Comparison of ENCODE assay signal across 21 cellular contexts in the genomic region with DNA sequence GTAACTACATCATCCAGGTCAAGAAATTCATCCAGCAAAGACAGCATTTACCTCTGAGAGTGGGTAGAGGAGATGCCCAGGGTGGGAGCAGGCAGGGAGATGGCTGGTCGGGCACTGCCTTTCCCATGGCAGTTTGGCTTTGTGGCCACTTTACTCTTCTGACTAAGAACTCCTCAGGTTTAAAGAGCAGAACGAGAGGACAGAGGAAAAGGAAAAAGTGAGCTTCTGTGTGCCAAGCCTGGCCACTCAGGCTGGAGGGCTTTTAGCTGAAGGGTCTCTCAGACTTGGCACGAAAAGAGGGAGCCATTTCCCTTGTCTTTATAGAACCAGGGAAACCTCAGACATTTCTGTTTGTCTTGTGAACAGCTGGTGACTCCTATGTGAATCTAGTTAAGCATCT. TPM values are rescaled to one million over a fixed set of nuclear protein-coding genes. Genes with fewer than 3 reads are reported as not detected.
A peak's percentile ranks its signal among the peaks of the same experiment; 100 is the strongest.
DNase-seq lines count a peak whose midpoint lies in the region; TF ChIP-seq lines count a peak whose summit lies in the region.
"Had no signal": no experiment of that assay in that cellular context is flagged by ENCODE, and none has a peak within 500 bp of the region (broad histone marks: within the 10 kb centered on the region; RNA-seq: fewer than 3 reads in every experiment).

No MANE protein-coding gene starts in this region.

- no peaks in the 10 kb centered on the region for H3K4me1 ChIP-seq in hepatocyte (ENCODE audit: insufficient read depth)
- H3K4me1 ChIP-seq: Peyer's patch had no signal

- POLR2A ChIA-PET in activated CD4-positive, alpha-beta memory T cell treated with anti-CD3 and anti-CD28 coated beads, Interleukin-2, amount 10 ng/mL, durations not matched to agents 7 days and 5 days (lab: Charles Lee), result no interaction called here

- no peak overlapping the region for H3K27ac Mint-ChIP-seq in activated CD4-positive, alpha-beta memory T cell treated with anti-CD3 and anti-CD28 coated beads, Interleukin-2, amount 10 ng/mL, durations not matched to agents 7 days and 5 days
- H3K27ac Mint-ChIP-seq: CD8-positive, alpha-beta T cell; GM23338; T-cell had no signal

- no peak for TF ChIP-seq CTCF in hepatocyte (IDR thresholded peaks at IDR 0.05; ENCODE audit: poor library complexity)
- TF ChIP-seq CTCF in lower leg skin (IDR thresholded peaks at IDR 0.05), result no peak

- peaks cover 18% of the 10 kb centered on the region for H3K27me3 Mint-ChIP-seq in activated CD4-positive, alpha-beta memory T cell treated with anti-CD3 and anti-CD28 coated beads, Interleukin-2, amount 10 ng/mL, durations not matched to agents 7 days and 5 days

- H3K4me3 ChIP-seq in hepatocyte (no peak overlapping the region), lower leg skin (ENCODE audit: low read depth, poor library complexity, severe bottlenecking) (no peak overlapping the region)
- H3K4me3 ChIP-seq: BLaER1 treated with 17β-estradiol and CSF1 and Interleukin-3, amounts not matched to agents 10 nM and 100 nM; GM12878; GM23338; HAP-1; K562; MG63; Peyer's patch had no signal

- no peak overlapping the region for H3K4me3 Mint-ChIP-seq in activated CD4-positive, alpha-beta memory T cell treated with anti-CD3 and anti-CD28 coated beads, Interleukin-2, amount 10 ng/mL, durations not matched to agents 7 days and 5 days
- H3K4me3 Mint-ChIP-seq: CD8-positive, alpha-beta T cell; GM23338; T-cell had no signal

- no peaks in the 10 kb centered on the region for H3K9me2 ChIP-seq in hepatocyte (replicated peaks; ENCODE audit: insufficient read depth)

- H3K27ac ChIP-seq in hepatocyte, result peak overlapping the region; percentile 32
- H3K27ac ChIP-seq: 22Rv1, HL-60, Peyer's patch had no signal

- CTCF ChIA-PET in activated CD4-positive, alpha-beta memory T cell treated with anti-CD3 and anti-CD28 coated beads, Interleukin-2, amount 10 ng/mL, durations not matched to agents 7 days and 5 days (lab: Charles Lee), result no interaction called here

- DNase-seq in DMS 273 treated with DMSO at 0.1 percent for 48 hours (lab: John Stamatoyannopoulos, UW) (peak; percentile 2), DMS 273 (lab: John Stamatoyannopoulos, UW; ENCODE audit: unreplicated experiment) (no peak), NCI-H2029 (lab: John Stamatoyannopoulos, UW) (peak; percentile 33), hepatocyte (ENCODE audit: low spot score) (no peak), superior temporal gyrus (ENCODE audit: extremely low spot score) (peak; percentile 42), ecto neural progenitor cell (ENCODE audit: low spot score) (no peak), lower leg skin (ENCODE audit: low spot score in 2 of 2) (no peak)
- DNase-seq in activated CD4-positive, alpha-beta memory T cell treated with anti-CD3 and anti-CD28 coated beads, Interleukin-2, amount 10 ng/mL, durations not matched to agents 7 days and 5 days, result no peak
- DNase-seq: Calu3; CD8-positive, alpha-beta T cell; MG63; NCI-H146; Peyer's patch; T-cell had no signal

- 75% methylated on average over 3 of the region's 3 CpGs for WGBS in hepatocyte (ENCODE audit: low lambda C conversion rate, missing lambda C conversion rate)
- 80 to 82% methylated on average over 3 of the region's 3 CpGs for WGBS in lower leg skin, 2 donors

- no peaks in the 10 kb centered on the region for H3K36me3 ChIP-seq in hepatocyte (replicated peaks; ENCODE audit: insufficient read depth, low read depth)
- H3K36me3 ChIP-seq: BLaER1 treated with 17β-estradiol and CSF1 and Interleukin-3, amounts not matched to agents 10 nM and 100 nM; HAP-1; MG63; Peyer's patch had no signal

- no peaks in the 10 kb centered on the region for H4K20me1 ChIP-seq in hepatocyte (ENCODE audit: insufficient read depth, poor library complexity, severe bottlenecking)
- H4K20me1 ChIP-seq: BLaER1 treated with 17β-estradiol and CSF1 and Interleukin-3, amounts not matched to agents 10 nM and 100 nM had no signal

- H3K79me2 ChIP-seq in hepatocyte, result no peaks in the 10 kb centered on the region

- H3K4me2 ChIP-seq in hepatocyte, result no peak overlapping the region
- H3K4me2 ChIP-seq: GM23338 had no signal

- no peaks in the 10 kb centered on the region for H3K36me3 Mint-ChIP-seq in activated CD4-positive, alpha-beta memory T cell treated with anti-CD3 and anti-CD28 coated beads, Interleukin-2, amount 10 ng/mL, durations not matched to agents 7 days and 5 days (ENCODE audit: low read depth)
- H3K36me3 Mint-ChIP-seq: CD8-positive, alpha-beta T cell; T-cell had no signal

- peaks cover 7% of the 10 kb centered on the region for H3K4me1 Mint-ChIP-seq in activated CD4-positive, alpha-beta memory T cell treated with anti-CD3 and anti-CD28 coated beads, Interleukin-2, amount 10 ng/mL, durations not matched to agents 7 days and 5 days

- H3K9me3 Mint-ChIP-seq in activated CD4-positive, alpha-beta memory T cell treated with anti-CD3 and anti-CD28 coated beads, Interleukin-2, amount 10 ng/mL, durations not matched to agents 7 days and 5 days, result no peaks in the 10 kb centered on the region
- H3K9me3 Mint-ChIP-seq: CD8-positive, alpha-beta T cell; GM23338; T-cell had no signal

- no peaks in the 10 kb centered on the region for H3K27me3 ChIP-seq in hepatocyte
- H3K27me3 ChIP-seq: MG63, Peyer's patch had no signal

- no peak for TF ChIP-seq POLR2A in lower leg skin (IDR thresholded peaks at IDR 0.05)

- intact Hi-C loops in lower leg skin (cut with DNase I; ENCODE audit: low total_unique reads), result no loop called here

- H3K9me3 ChIP-seq in hepatocyte (ENCODE audit: low read depth), result no peaks in the 10 kb centered on the region
- H3K9me3 ChIP-seq: BLaER1 treated with 17β-estradiol and CSF1 and Interleukin-3, amounts not matched to agents 10 nM and 100 nM; HAP-1; MG63; Peyer's patch had no signal

- no peak overlapping the region for H2AFZ ChIP-seq in hepatocyte
- H2AFZ ChIP-seq: GM23338 had no signal

RNA-seq across cellular contexts. Expression of a gene that starts 23.2 kb away (rescaled TPM):
- 99.6 and 101 TPM in 2 replicates for total RNA-seq in hepatocyte
- 104 and 111 TPM in 2 replicates for polyA plus RNA-seq in hepatocyte
- 10 to 100 TPM; 82.1 to 82.9 TPM for total RNA-seq in activated CD4-positive, alpha-beta memory T cell treated with anti-CD3 and anti-CD28 coated beads, Interleukin-2, amount 10 ng/mL, durations not matched to agents 7 days and 5 days
- 10 to 100 TPM; 61.6 to 81.2 (median 67.1) TPM for total RNA-seq in lower leg skin

Comparison
In these comparisons a context has a peak if more than half of its experiments do, and no peak if none do; other contexts are left out.
1. DNase-seq: peak in DMS 273 treated with DMSO at 0.1 percent for 48 hours (single experiment), NCI-H2029 (single experiment) and superior temporal gyrus (single experiment); none in DMS 273 (single experiment), hepatocyte (single experiment), activated CD4-positive, alpha-beta memory T cell treated with anti-CD3 and anti-CD28 coated beads, Interleukin-2, amount 10 ng/mL, durations not matched to agents 7 days and 5 days (single experiment), ecto neural progenitor cell (single experiment) and lower leg skin (0 of 2).